Comparison of ENCODE assay signal across 18 cellular contexts in genomic region chr4:87087015-87087920, GRCh38.
DNase-seq lines count a peak whose midpoint lies in the region; TF ChIP-seq lines count a peak whose summit lies in the region.
"Had no signal": no experiment of that assay in that cellular context is flagged by ENCODE, and none has a peak within 500 bp of the region (broad histone marks: within the 10 kb centered on the region; RNA-seq: fewer than 3 reads in every experiment).

No MANE protein-coding gene starts in this region.

- H3K27ac Mint-ChIP-seq in H9: peak overlapping the region; percentile 0 to 41 (median 16); a peak in 5 of 7 replicates
- peak overlapping the region; percentile 76 for H3K27ac Mint-ChIP-seq in dendritic cell treated with granulocyte-macrophage colony-stimulating factor and Interleukin-4, amounts not matched to agents 40 ng/mL and 50 ng/mL, for 4 days
- H3K27ac Mint-ChIP-seq: B cell had no signal

- no peak overlapping the region for H4K5ac ChIP-seq in H9 (ENCODE audit: insufficient read length, low read depth, low read length)

- no peak overlapping the region for H3K9ac ChIP-seq in BLaER1 treated with 17β-estradiol and CSF1 and Interleukin-3, amounts not matched to agents 10 nM and 100 nM
- H3K9ac ChIP-seq in H9 (ENCODE audit: extremely low read depth, insufficient read length, low read length): no peak overlapping the region

- H3K27ac ChIP-seq in BLaER1 treated with 17β-estradiol and CSF1 and Interleukin-3, amounts not matched to agents 10 nM and 100 nM: peak overlapping the region in 10 of 11 experiments; percentile 0 to 42 (median 21); a peak in 11 of 22 replicates
- no peak overlapping the region for H3K27ac ChIP-seq in H9 (ENCODE audit: insufficient read length, low read depth, low read length)
- H3K27ac ChIP-seq in muscle layer of duodenum (ENCODE audit: low read length): peak overlapping the region; percentile 10
- H3K27ac ChIP-seq: prostate gland, WERI-Rb-1 had no signal

- H4K8ac ChIP-seq in H9 (replicated peaks; ENCODE audit: insufficient read length, low read depth, low read length): no peak overlapping the region

- no peaks in the 10 kb centered on the region; the same call in none of the 2 replicates for H3K79me2 ChIP-seq in H9 (ENCODE audit: insufficient read depth, low read length)

- H3K18ac ChIP-seq in H9 (ENCODE audit: insufficient read length, low read depth, low read length): no peak overlapping the region

- H3T11ph ChIP-seq in H9 (ENCODE audit: low read length): no peak overlapping the region

- no peak overlapping the region for H3K56ac ChIP-seq in H9 (ENCODE audit: insufficient read length, low read depth, low read length)

- no peak overlapping the region for H2AFZ ChIP-seq in H9 (ENCODE audit: low read length)

- H3K9me3 ChIP-seq in BLaER1 treated with 17β-estradiol and CSF1 and Interleukin-3, amounts not matched to agents 10 nM and 100 nM (replicated peaks in 1 of 11): no peaks in the 10 kb centered on the region
- no peaks in the 10 kb centered on the region for H3K9me3 ChIP-seq in H9 (ENCODE audit: control insufficient read depth, low read depth, low read length)
- H3K9me3 ChIP-seq in muscle layer of duodenum (ENCODE audit: control insufficient read depth in 1 of 2, low read length in 2 of 2): no peaks in the 10 kb centered on the region
- H3K9me3 ChIP-seq: prostate gland had no signal

- H3K4me3 ChIP-seq in BLaER1 treated with 17β-estradiol and CSF1 and Interleukin-3, amounts not matched to agents 10 nM and 100 nM: no peak overlapping the region
- no peak overlapping the region for H3K4me3 ChIP-seq in muscle layer of duodenum (ENCODE audit: low read depth in 1 of 2, low read length in 2 of 2)
- H3K4me3 ChIP-seq: prostate gland had no signal

- DNase-seq in H9 (no peak), SKM-1 (lab: John Stamatoyannopoulos, UW; ENCODE audit: unreplicated experiment) (no peak), putamen (ENCODE audit: low spot score) (no peak)
- DNase-seq in stimulated activated CD8-positive, alpha-beta memory T cell treated with anti-CD3 and anti-CD28 coated beads, Interleukin-4, amount 100 ng/mL, for 48 hours: no peak
- DNase-seq in effector CD4-positive, alpha-beta T cell: no peak
- DNase-seq: activated T-cell treated with anti-CD3 and anti-CD28 coated beads, Interleukin-2, amount 50 U/mL, for 4 hours; hippocampal formation; mammary epithelial cell; NCI-H1436 treated with DMSO at 0.1 percent for 48 hours; NCI-H526; stimulated activated CD4-positive, alpha-beta T cell treated with anti-CD3 and anti-CD28 coated beads, Interleukin-4, amount 100 ng/mL, for 1 hour; stimulated activated naive CD8-positive, alpha-beta T cell treated with anti-CD3 and anti-CD28 coated beads, Interleukin-15, Interleukin-2, amounts not matched to agents 100 U/mL and 50 U/mL, for 24 hours; WERI-Rb-1 had no signal

- no peak overlapping the region for H4K91ac ChIP-seq in H9 (ENCODE audit: insufficient read length, low read depth, low read length)

- H3K27me3 ChIP-seq in BLaER1 treated with 17β-estradiol and CSF1 and Interleukin-3, amounts not matched to agents 10 nM and 100 nM: no peaks in the 10 kb centered on the region
- no peaks in the 10 kb centered on the region for H3K27me3 ChIP-seq in H9 (ENCODE audit: insufficient read depth, low read length)
- no peaks in the 10 kb centered on the region for H3K27me3 ChIP-seq in muscle layer of duodenum (ENCODE audit: low read depth, low read length)

- H2BK12ac ChIP-seq in H9 (ENCODE audit: insufficient read length, low read depth, low read length): no peak overlapping the region

- peaks cover 4 to 32% (median 20%) of the 10 kb centered on the region in 3 experiments; a peak in 6 of 7 replicates for H3K36me3 Mint-ChIP-seq in H9 (ENCODE audit: insufficient read depth in 1 of 3, low read depth in 3 of 3)
- H3K36me3 Mint-ChIP-seq in dendritic cell treated with granulocyte-macrophage colony-stimulating factor and Interleukin-4, amounts not matched to agents 40 ng/mL and 50 ng/mL, for 4 days (ENCODE audit: low read depth): peaks cover 79% of the 10 kb centered on the region

- H3K4ac ChIP-seq in H9 (ENCODE audit: low read depth, low read length): no peak overlapping the region

- H3K36me3 ChIP-seq in BLaER1 treated with 17β-estradiol and CSF1 and Interleukin-3, amounts not matched to agents 10 nM and 100 nM: peaks cover 73 to 96% (median 88%) of the 10 kb centered on the region in 11 experiments
- peaks cover 0 to 4% of the 10 kb centered on the region in 2 donors for H3K36me3 ChIP-seq in muscle layer of duodenum (ENCODE audit: control insufficient read depth in 1 of 2, insufficient read depth in 2 of 2, low read length in 2 of 2)
- H3K36me3 ChIP-seq: prostate gland had no signal

- no CpG with 5 or more reads among the region's 2 CpGs for WGBS in H9 (ENCODE audit: extremely low coverage, insufficient read length, low lambda C conversion rate)

- no peak overlapping the region for H2BK5ac ChIP-seq in H9 (ENCODE audit: insufficient read length, low read length)

- no peaks in the 10 kb centered on the region for H3K9me3 Mint-ChIP-seq in H9
- H3K9me3 Mint-ChIP-seq in dendritic cell treated with granulocyte-macrophage colony-stimulating factor and Interleukin-4, amounts not matched to agents 40 ng/mL and 50 ng/mL, for 4 days: no peaks in the 10 kb centered on the region
- H3K9me3 Mint-ChIP-seq: activated T-cell treated with anti-CD3 and anti-CD28 coated beads, Interleukin-2, amount 50 U/mL, for 4 hours had no signal

- no peak overlapping the region for H3K14ac ChIP-seq in H9 (ENCODE audit: insufficient read depth, low read length)

- H2BK120ac ChIP-seq in H9 (ENCODE audit: low read depth, low read length, poor library complexity, severe bottlenecking): no peak overlapping the region

- H3K4me3 Mint-ChIP-seq in H9: no peak overlapping the region
- no peak overlapping the region for H3K4me3 Mint-ChIP-seq in dendritic cell treated with granulocyte-macrophage colony-stimulating factor and Interleukin-4, amounts not matched to agents 40 ng/mL and 50 ng/mL, for 4 days
- H3K4me3 Mint-ChIP-seq: activated T-cell treated with anti-CD3 and anti-CD28 coated beads, Interleukin-2, amount 50 U/mL, for 4 hours; B cell had no signal

- no peaks in the 10 kb centered on the region for H3K27me3 Mint-ChIP-seq in H9 (ENCODE audit: low read depth)
- H3K27me3 Mint-ChIP-seq in dendritic cell treated with granulocyte-macrophage colony-stimulating factor and Interleukin-4, amounts not matched to agents 40 ng/mL and 50 ng/mL, for 4 days: no peaks in the 10 kb centered on the region
- H3K27me3 Mint-ChIP-seq: B cell had no signal

- no peak for TF ChIP-seq CTCF in H9 (conservative IDR thresholded peaks at IDR 0.05)

- H2AK5ac ChIP-seq in H9 (ENCODE audit: insufficient read length, low read length): no peak overlapping the region

- H3K79me1 ChIP-seq in H9 (ENCODE audit: insufficient read depth, low read depth, low read length, poor library complexity, severe bottlenecking): peaks cover 10% of the 10 kb centered on the region

- H3K23me2 ChIP-seq in H9 (ENCODE audit: insufficient read length, low read depth, low read length, poor library complexity, severe bottlenecking): no peaks in the 10 kb centered on the region

- intact Hi-C loops in dendritic cell treated with granulocyte-macrophage colony-stimulating factor and Interleukin-4, amounts not matched to agents 40 ng/mL and 50 ng/mL, for 4 days (cut with micrococcal nuclease): no loop called here

- peaks cover 21 to 96% (median 51%) of the 10 kb centered on the region in 11 experiments; a peak in 20 of 22 replicates for H4K20me1 ChIP-seq in BLaER1 treated with 17β-estradiol and CSF1 and Interleukin-3, amounts not matched to agents 10 nM and 100 nM
- no peaks in the 10 kb centered on the region for H4K20me1 ChIP-seq in H9 (ENCODE audit: control insufficient read depth, insufficient read depth, insufficient read length)

- H3K4me2 ChIP-seq in BLaER1 treated with 17β-estradiol and CSF1 and Interleukin-3, amounts not matched to agents 10 nM and 100 nM: peak overlapping the region; percentile 28 to 83 (median 55)
- no peak overlapping the region for H3K4me2 ChIP-seq in H9 (ENCODE audit: insufficient read depth, insufficient read length, low read length)

- H2BK20ac ChIP-seq in H9 (ENCODE audit: low read depth, low read length, poor library complexity, severe bottlenecking): no peak overlapping the region

- H2BK15ac ChIP-seq in H9 (ENCODE audit: low read depth, low read length): no peak overlapping the region

- H3K4me1 ChIP-seq in BLaER1 treated with 17β-estradiol and CSF1 and Interleukin-3, amounts not matched to agents 10 nM and 100 nM: peaks cover 44 to 93% (median 72%) of the 10 kb centered on the region in 10 experiments
- H3K4me1 ChIP-seq in H9 (ENCODE audit: insufficient read depth, low read length): peaks cover 2% of the 10 kb centered on the region; the same call in 1 of the 2 replicates
- H3K4me1 ChIP-seq in muscle layer of duodenum (ENCODE audit: control insufficient read depth in 1 of 2, insufficient read depth in 2 of 2, low read length in 2 of 2): peaks cover 4 to 9% of the 10 kb centered on the region in 2 donors

- no peak overlapping the region for H3K23ac ChIP-seq in H9 (ENCODE audit: insufficient read length, low read depth, low read length)

- H3K4me1 Mint-ChIP-seq in H9: peaks cover 11 to 15% of the 10 kb centered on the region in 2 experiments
- H3K4me1 Mint-ChIP-seq in dendritic cell treated with granulocyte-macrophage colony-stimulating factor and Interleukin-4, amounts not matched to agents 40 ng/mL and 50 ng/mL, for 4 days (ENCODE audit: low read depth): peaks cover 43% of the 10 kb centered on the region
